In genomic region chr12:111642681-111643427, GRCh38 we compare ENCODE assay signal across 1 cellular context.
TF ChIP-seq lines count a peak whose summit lies in the region.

No MANE protein-coding gene starts in this region.

TF ChIP-seq in HepG2, 621 proteins besides CTCF, POLR2A, EP300 and RAD21:
- TF ChIP-seq TBP (CRISPR knock-in tag; IDR thresholded peaks at IDR 0.05) (no peak), ZNF20 (CRISPR knock-in tag; IDR thresholded peaks at IDR 0.05) (no peak), ZEB1 (IDR thresholded peaks at IDR 0.05; ENCODE audit: insufficient replicate concordance, low read depth) (no peak), POLR2AphosphoS5 (IDR thresholded peaks at IDR 0.05; ENCODE audit: low read depth, low read length) (no peak), ZNF589 (CRISPR knock-in tag; conservative IDR thresholded peaks at IDR 0.05) (no peak), TFAP4 (IDR thresholded peaks at IDR 0.05; ENCODE audit: borderline replicate concordance, low read depth) (no peak), GLMP (CRISPR knock-in tag; IDR thresholded peaks at IDR 0.05; ENCODE audit: borderline replicate concordance) (no peak), MYNN (CRISPR knock-in tag; IDR thresholded peaks at IDR 0.05; ENCODE audit: low read depth) (no peak), NFKBIZ (CRISPR knock-in tag; IDR thresholded peaks at IDR 0.05) (no peak), ZNF781 (CRISPR knock-in tag; IDR thresholded peaks at IDR 0.05; ENCODE audit: borderline replicate concordance, not compliant biosample characterization) (no peak), NFYB (CRISPR knock-in tag; IDR thresholded peaks at IDR 0.05) (no peak), ZNF597 (CRISPR knock-in tag; IDR thresholded peaks at IDR 0.05) (no peak), SALL1 (CRISPR knock-in tag; IDR thresholded peaks at IDR 0.05) (no peak), ZNF367 (CRISPR knock-in tag; IDR thresholded peaks at IDR 0.05; ENCODE audit: borderline replicate concordance) (no peak), GABPA (IDR thresholded peaks at IDR 0.05; ENCODE audit: low read depth, low read length) (no peak), GABPA (CRISPR knock-in tag; IDR thresholded peaks at IDR 0.05; ENCODE audit: low read depth) (no peak), KDM6A (CRISPR knock-in tag; IDR thresholded peaks at IDR 0.05; ENCODE audit: low read depth) (no peak), HDAC6 (IDR thresholded peaks at IDR 0.05; ENCODE audit: low read depth, low read length) (no peak), ZC3H13 (CRISPR knock-in tag; IDR thresholded peaks at IDR 0.05) (no peak), XRCC5 (optimal IDR thresholded peaks at IDR 0.05; ENCODE audit: low read length) (no peak), KDM5B (CRISPR knock-in tag; IDR thresholded peaks at IDR 0.05; ENCODE audit: borderline replicate concordance) (no peak)
